8 cellular contexts compared by ENCODE assay signal in the genomic region with DNA sequence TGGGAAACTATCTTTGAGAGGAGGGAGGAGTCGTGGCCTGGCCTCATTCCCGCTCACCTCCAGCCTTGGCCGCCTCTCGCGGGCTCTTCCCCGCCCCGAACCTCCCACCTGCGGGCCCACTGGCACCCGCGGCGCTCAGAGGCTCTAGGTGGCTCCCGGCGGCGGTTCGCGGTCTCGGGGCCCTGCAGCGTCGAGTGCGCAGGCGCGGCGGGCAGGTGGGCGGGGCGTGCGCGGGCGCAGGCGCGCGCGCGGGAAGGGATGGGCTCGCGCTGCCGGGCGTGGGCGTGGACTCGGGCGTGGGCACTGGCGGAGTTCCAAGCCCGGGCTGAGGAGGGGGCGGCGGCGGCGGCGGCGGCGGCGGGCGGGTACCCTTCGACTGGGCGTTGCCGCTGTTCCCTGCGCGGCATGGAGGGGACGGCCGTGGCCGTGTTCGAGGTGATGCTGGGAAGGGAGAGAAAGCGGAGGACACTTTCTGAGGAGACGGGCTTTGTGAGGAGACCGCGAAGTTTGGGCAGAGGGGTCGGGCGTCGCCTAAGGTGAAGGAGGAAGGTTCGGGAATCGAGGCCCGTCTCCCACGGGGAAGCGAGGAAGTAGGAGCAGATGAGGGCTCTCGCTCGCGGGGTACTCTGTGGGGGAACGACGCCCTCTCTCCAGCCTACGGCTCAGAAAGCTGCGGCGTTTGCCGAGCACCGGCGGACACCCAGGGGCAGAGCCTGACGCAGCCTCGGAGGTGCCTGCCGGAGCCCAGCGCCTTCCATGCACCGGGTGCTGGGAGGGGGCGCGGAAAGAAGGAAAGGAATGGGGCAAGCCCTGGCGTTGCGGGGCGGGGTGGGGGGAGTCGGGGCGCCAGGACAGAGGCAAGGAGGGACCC. TPM values are rescaled to one million over a fixed set of nuclear protein-coding genes. Genes with fewer than 3 reads are reported as not detected.
DNase-seq lines count a peak whose midpoint lies in the region; ATAC-seq and TF ChIP-seq lines count a peak whose summit lies in the region.

No MANE protein-coding gene starts in this region.

- no peaks in the 10 kb centered on the region for H3K36me3 ChIP-seq in BJ (ENCODE audit: control insufficient read depth, insufficient read depth, low read length)

- no peak for TF ChIP-seq POLR2A in lower leg skin (IDR thresholded peaks at IDR 0.05)

- H3K4me3 ChIP-seq in BJ (ENCODE audit: low read depth, low read length) (peak overlapping the region; percentile 96), lower leg skin (ENCODE audit: low read depth, poor library complexity, severe bottlenecking) (peak overlapping the region; percentile 71)

- H3K27me3 ChIP-seq in BJ (ENCODE audit: control insufficient read depth, insufficient read depth, low read length), result no peaks in the 10 kb centered on the region

- TF ChIP-seq CTCF in BJ (IDR thresholded peaks at IDR 0.05; ENCODE audit: insufficient read depth, low read depth, low read length), result no peak
- no peak for TF ChIP-seq CTCF in lower leg skin (IDR thresholded peaks at IDR 0.05)

- POLR2A ChIA-PET in BJ (lab: Charles Lee), result no interaction called here

- DNase-seq in BJ (ENCODE audit: low read depth) (peak; percentile 10), NCI-H748 (lab: John Stamatoyannopoulos, UW; ENCODE audit: unreplicated experiment) (peak; percentile 88), dermis microvascular lymphatic vessel endothelial cell (ENCODE audit: low read depth in 2 of 2) (peak; percentile 26 to 77), lower leg skin (ENCODE audit: low spot score in 2 of 2) (peak; percentile 73 to 96)
- peak; percentile 84 to 86 for DNase-seq in activated CD4-positive, alpha-beta T cell treated with anti-CD3 and anti-CD28 coated beads, Interleukin-2, amount 50 U/mL, for 48 hours
- DNase-seq in stimulated activated CD4-positive, alpha-beta T cell treated with anti-CD3 and anti-CD28 coated beads, Interleukin-4, amount 100 ng/mL, for 48 hours (ENCODE audit: low read depth in 2 of 2), result peak; percentile 79 to 85

- ATAC-seq in GM19328 (IDR thresholded peaks at IDR 0.05; ENCODE audit: unreplicated experiment) (peak; percentile 78), HG03520 (IDR thresholded peaks at IDR 0.05; ENCODE audit: unreplicated experiment) (peak; percentile 79)

- 0 to 1% methylated on average over 52 of the region's 95 CpGs for WGBS in lower leg skin, 2 donors

- intact Hi-C loops in lower leg skin (cut with DNase I; ENCODE audit: low total_unique reads), result no loop called here

- CTCF ChIA-PET in BJ (lab: Yijun Ruan, JAX), result no interaction called here

RNA-seq across cellular contexts. Expression of a gene that starts 15.7 kb away (rescaled TPM):
- polyA plus RNA-seq in BJ (2011; rRNA removed), result 0.07 and 0.25 TPM in 2 replicates
- polyA minus RNA-seq in BJ (2011; rRNA and poly(A)+ RNA removed), result 0.10 and 0.28 TPM in 2 replicates
- total RNA-seq in dermis microvascular lymphatic vessel endothelial cell (18.1 and 22.6 TPM in 2 replicates), lower leg skin (100 to 1,000 TPM; 435 to 663 (median 597) TPM)

Comparison
In these comparisons a context has a peak if more than half of its experiments do, and no peak if none do; other contexts are left out.
1. Peak in every context shown above with its lines: DNase-seq, ATAC-seq and H3K4me3 ChIP-seq.
2. DNase-seq: peak in every context shown above with its lines; median percentile 88 in NCI-H748; 85 in activated CD4-positive, alpha-beta T cell treated with anti-CD3 and anti-CD28 coated beads, Interleukin-2, amount 50 U/mL, for 48 hours; 84 in lower leg skin; 82 in stimulated activated CD4-positive, alpha-beta T cell treated with anti-CD3 and anti-CD28 coated beads, Interleukin-4, amount 100 ng/mL, for 48 hours; 52 in dermis microvascular lymphatic vessel endothelial cell; 10 in BJ.
3. RNA of a gene that starts 15.7 kb away (total RNA-seq): 435 to 663 TPM in lower leg skin; 18.1 to 22.6 TPM in dermis microvascular lymphatic vessel endothelial cell; every median in the first group is over 10 times any median in the second.